Comparison of ENCODE assay signal across 18 cellular contexts in genomic region chr6:137765044-137765443, GRCh38.
A peak's percentile ranks its signal among the peaks of the same experiment; 100 is the strongest.
DNase-seq lines count a peak whose midpoint lies in the region; ATAC-seq and TF ChIP-seq lines count a peak whose summit lies in the region.
"Had no signal": no experiment of that assay in that cellular context is flagged by ENCODE, and none has a peak within 500 bp of the region (broad histone marks: within the 10 kb centered on the region; RNA-seq: fewer than 3 reads in every experiment).

No MANE protein-coding gene starts in this region.

- DNase-seq in HCEC 1CT (peak; percentile 17), RWPE2 (ENCODE audit: low spot score) (no peak), renal cortical epithelial cell (ENCODE audit: low read depth) (peak; percentile 39), SW480 (ENCODE audit: low spot score) (no peak), COLO668 (lab: John Stamatoyannopoulos, UW; ENCODE audit: unreplicated experiment) (no peak), OCI-M1 (lab: John Stamatoyannopoulos, UW) (no peak)
- DNase-seq: ACHN; CD4-positive, CD25-positive, alpha-beta regulatory T cell; DND-41; GF-D8; NCI-H1105 treated with DMSO at 0.1 percent for 48 hours; NCI-H187 treated with DMSO at 0.1 percent for 48 hours; NCI-H2171 treated with DMSO at 0.1 percent for 48 hours; NCI-H510A treated with DMSO at 0.1 percent for 48 hours; Right ventricle myocardium superior had no signal

- H3K4me3 ChIP-seq in RWPE2 (ENCODE audit: severe bottlenecking), result no peak overlapping the region

- H3K36me3 ChIP-seq in RWPE2 (ENCODE audit: low read depth), result no peaks in the 10 kb centered on the region

- peak; percentile 62 for ATAC-seq in RWPE2 (ENCODE audit: low read depth)
- peak; percentile 38 for ATAC-seq in esophagus mucosa
- ATAC-seq: SK-N-SH treated with all-trans-retinoic acid at 6 μM for 48 hours had no signal

- H3K27me3 ChIP-seq in RWPE2 (ENCODE audit: insufficient read depth, poor library complexity, severe bottlenecking), result no peaks in the 10 kb centered on the region

- H3K4me1 ChIP-seq in RWPE2 (ENCODE audit: insufficient read depth, poor library complexity, severe bottlenecking), result peaks cover 49% of the 10 kb centered on the region

- no peak for TF ChIP-seq CTCF in RWPE2 (IDR thresholded peaks at IDR 0.05; ENCODE audit: poor library complexity, severe bottlenecking)

- H3K9me3 ChIP-seq in RWPE2 (ENCODE audit: severe bottlenecking), result no peaks in the 10 kb centered on the region

- H3K27ac ChIP-seq in RWPE2 (ENCODE audit: poor library complexity, severe bottlenecking), result peak overlapping the region; percentile 97
- H3K27ac ChIP-seq: KMS-11 had no signal

Comparison
In these comparisons a context has a peak if more than half of its experiments do, and no peak if none do; other contexts are left out.
1. DNase-seq: peak in HCEC 1CT (single experiment) and renal cortical epithelial cell (single experiment); none in RWPE2 (single experiment), SW480 (single experiment), COLO668 (single experiment) and OCI-M1 (single experiment).